17 cellular contexts compared by ENCODE assay signal in genomic region chr1:58888776-58889341, GRCh38.
DNase-seq lines count a peak whose midpoint lies in the region; ATAC-seq, FAIRE-seq and TF ChIP-seq lines count a peak whose summit lies in the region.
"Had no signal": no experiment of that assay in that cellular context is flagged by ENCODE, and none has a peak within 500 bp of the region (broad histone marks: within the 10 kb centered on the region; RNA-seq: fewer than 3 reads in every experiment).

No MANE protein-coding gene starts in this region.

- H3K27me3 Mint-ChIP-seq in MCF 10A (ENCODE audit: insufficient read depth, unreplicated experiment) = no peaks in the 10 kb centered on the region

- no peaks in the 10 kb centered on the region for H3K36me3 Mint-ChIP-seq in MCF 10A (ENCODE audit: insufficient read depth, unreplicated experiment)

- BruUV-seq in MCF 10A (replicated peaks; lab: Mats Ljungman, UMichigan) = no TSS peak

- in situ Hi-C loops in brain microvascular endothelial cell (cut with HindIII; ENCODE audit: low pct_ligation_motif_present, low sequenced_read_pairs) = no loop called here

- TF ChIP-seq POLR2A in breast epithelium (IDR thresholded peaks at IDR 0.05) = no peak
- TF ChIP-seq POLR2A in spleen (IDR thresholded peaks at IDR 0.05) = no peak

- 78 to 90% (median 82%) methylated on average over 6 of the region's 6 CpGs for WGBS in spleen, 5 donors

- peak; percentile 89 for DNase-seq in MCF 10A (ENCODE audit: unreplicated experiment)
- no peak for DNase-seq in breast epithelium (ENCODE audit: low spot score in 2 of 2)
- DNase-seq in bronchial epithelial cell (ENCODE audit: low read depth) = peak; percentile 81
- DNase-seq in foreskin keratinocyte = peak; percentile 42 to 73
- DNase-seq in tibial artery = no peak
- DNase-seq in spleen = no peak
- DNase-seq in kidney = no peak
- no peak for DNase-seq in brain microvascular endothelial cell
- DNase-seq: 8988T, EL, NCI-H1092, NCI-H187, NCI-H2171, NCI-H82, SIG-M5 had no signal

- H3K4me1 ChIP-seq in breast epithelium (peaks cover 0 to 13% of the 10 kb centered on the region in 2 donors), foreskin keratinocyte (no peaks in the 10 kb centered on the region), tibial artery (peaks cover 0 to 38% (median 34%) of the 10 kb centered on the region in 4 donors), spleen (peaks cover 7 to 51% (median 24%) of the 10 kb centered on the region in 6 donors), kidney (ENCODE audit: control insufficient read depth in 1 of 2, insufficient read depth in 1 of 2, low read depth in 1 of 2, low read length in 2 of 2) (peaks cover 3 to 10% of the 10 kb centered on the region in 2 donors)
- H3K4me1 ChIP-seq: HAP-1 had no signal

- H3K27me3 ChIP-seq in breast epithelium = no peaks in the 10 kb centered on the region
- H3K27me3 ChIP-seq in bronchial epithelial cell (ENCODE audit: control insufficient read depth, insufficient read depth, low read length) = no peaks in the 10 kb centered on the region
- no peaks in the 10 kb centered on the region for H3K27me3 ChIP-seq in foreskin keratinocyte
- H3K27me3 ChIP-seq in tibial artery = no peaks in the 10 kb centered on the region
- no peaks in the 10 kb centered on the region for H3K27me3 ChIP-seq in spleen (replicated peaks in 1 of 7)
- H3K27me3 ChIP-seq in brain microvascular endothelial cell (replicated peaks) = no peaks in the 10 kb centered on the region
- H3K27me3 ChIP-seq: BLaER1 treated with 17β-estradiol and CSF1 and Interleukin-3, amounts not matched to agents 10 nM and 100 nM had no signal

- H3K4me3 Mint-ChIP-seq in MCF 10A (ENCODE audit: unreplicated experiment) = no peak overlapping the region

- no peaks in the 10 kb centered on the region for H3K9me3 ChIP-seq in breast epithelium
- no peaks in the 10 kb centered on the region for H3K9me3 ChIP-seq in tibial artery
- no peaks in the 10 kb centered on the region for H3K9me3 ChIP-seq in spleen
- no peaks in the 10 kb centered on the region for H3K9me3 ChIP-seq in kidney (ENCODE audit: control insufficient read depth in 1 of 2, low read length in 2 of 2)
- H3K9me3 ChIP-seq: BLaER1 treated with 17β-estradiol and CSF1 and Interleukin-3, amounts not matched to agents 10 nM and 100 nM; HAP-1 had no signal

- H3K27ac ChIP-seq in breast epithelium (no peak overlapping the region), foreskin keratinocyte (no peak overlapping the region), tibial artery (peak overlapping the region; percentile 13 to 34), spleen (no peak overlapping the region), kidney (ENCODE audit: low read depth in 2 of 2, low read length in 2 of 2) (no peak overlapping the region), brain microvascular endothelial cell (no peak overlapping the region)

- FAIRE-seq in bronchial epithelial cell (lab: Jason Lieb, UNC) = no peak
- no peak for FAIRE-seq in kidney (lab: Jason Lieb, UNC)

- H3K9me3 Mint-ChIP-seq in MCF 10A (ENCODE audit: unreplicated experiment) = no peaks in the 10 kb centered on the region

- TF ChIP-seq CTCF in MCF 10A (IDR thresholded peaks at IDR 0.05; ENCODE audit: unreplicated experiment) (no peak), breast epithelium (IDR thresholded peaks at IDR 0.05) (no peak), bronchial epithelial cell (IDR thresholded peaks at IDR 0.05; ENCODE audit: insufficient read depth, low read length, severe bottlenecking) (no peak), foreskin keratinocyte (conservative IDR thresholded peaks at IDR 0.05) (no peak), tibial artery (IDR thresholded peaks at IDR 0.05) (no peak), spleen (IDR thresholded peaks at IDR 0.05 in 8 of 11, conservative IDR thresholded peaks at IDR 0.05 in 3 of 11) (no peak), kidney (IDR thresholded peaks at IDR 0.05; ENCODE audit: borderline replicate concordance, extremely low read depth, insufficient read depth) (no peak), brain microvascular endothelial cell (IDR thresholded peaks at IDR 0.05; ENCODE audit: low read depth, low read length, missing control alignments) (no peak)

- no peak overlapping the region for H3K9ac ChIP-seq in kidney (ENCODE audit: low read length in 2 of 2)

- H3K4me3 ChIP-seq in breast epithelium (no peak overlapping the region), bronchial epithelial cell (ENCODE audit: low read depth, low read length) (no peak overlapping the region), tibial artery (no peak overlapping the region), spleen (no peak overlapping the region), kidney (ENCODE audit: low read length in 2 of 2) (no peak overlapping the region), brain microvascular endothelial cell (ENCODE audit: low read depth, low read length) (no peak overlapping the region)
- H3K4me3 ChIP-seq: BLaER1 treated with 17β-estradiol and CSF1 and Interleukin-3, amounts not matched to agents 10 nM and 100 nM; HAP-1 had no signal

- ATAC-seq in foreskin keratinocyte = peak; percentile 71

- CTCF ChIA-PET in MCF 10A (lab: Yijun Ruan, JAX) = no interaction called here

- H3K36me3 ChIP-seq in breast epithelium (no peaks in the 10 kb centered on the region), bronchial epithelial cell (ENCODE audit: control insufficient read depth, insufficient read depth, low read length) (no peaks in the 10 kb centered on the region), tibial artery (no peaks in the 10 kb centered on the region), spleen (no peaks in the 10 kb centered on the region), kidney (ENCODE audit: control insufficient read depth in 1 of 2, insufficient read depth in 2 of 2, low read length in 2 of 2) (no peaks in the 10 kb centered on the region), brain microvascular endothelial cell (replicated peaks) (no peaks in the 10 kb centered on the region)
- H3K36me3 ChIP-seq: BLaER1 treated with 17β-estradiol and CSF1 and Interleukin-3, amounts not matched to agents 10 nM and 100 nM; HAP-1 had no signal

- POLR2A ChIA-PET in MCF 10A (lab: Yijun Ruan, JAX) = interaction anchor here (0.6 to 1.6 kb wide), 6 partner anchors 8 to 790 kb away, joined by 3 to 4 read pairs (median 4); no protein-coding TSS in a partner anchor

- no peak overlapping the region for H3K27ac Mint-ChIP-seq in MCF 10A (ENCODE audit: low read depth, unreplicated experiment)

- intact Hi-C loops in MCF 10A (cut with micrococcal nuclease) = no loop called here
- intact Hi-C loops in breast epithelium (cut with DNase I; ENCODE audit: low total_unique reads) = no loop called here
- intact Hi-C loops in tibial artery (cut with DNase I; ENCODE audit: low total_unique reads) = no loop called here
- intact Hi-C loops in spleen (cut with DNase I; ENCODE audit: low total_unique reads) = loop anchor here (10.0 kb wide), 1 partner anchor 104 kb away; the partner anchor contains the start of gene JUN
- intact Hi-C loops in kidney (cut with DNase I) = no loop called here

- peaks cover 31% of the 10 kb centered on the region for H3K4me1 Mint-ChIP-seq in MCF 10A (ENCODE audit: insufficient read depth, unreplicated experiment)

Comparison
In these comparisons a context has a peak if more than half of its experiments do, and no peak if none do; other contexts are left out.
1. DNase-seq: peak in MCF 10A (single experiment), bronchial epithelial cell (single experiment) and foreskin keratinocyte (2 of 2); none in breast epithelium (0 of 2), tibial artery (0 of 2), spleen (single experiment), kidney (single experiment) and brain microvascular endothelial cell (single experiment).
2. H3K27ac ChIP-seq: peak in tibial artery (2 of 2); none in breast epithelium (0 of 2), foreskin keratinocyte (single experiment), spleen (0 of 8), kidney (0 of 2) and brain microvascular endothelial cell (single experiment).